In genomic region chr17:65018612-65019290, GRCh38 we compare ENCODE assay signal across 1 cellular context.
TF ChIP-seq lines count a peak whose summit lies in the region.

No MANE protein-coding gene starts in this region.

TF ChIP-seq in IMR-90, 13 proteins besides CTCF, POLR2A, EP300 and RAD21 (continued from another document):
- no peak for TF ChIP-seq RCOR1 (IDR thresholded peaks at IDR 0.05; ENCODE audit: insufficient replicate concordance, low read length)
- no peak for TF ChIP-seq CHD1 (IDR thresholded peaks at IDR 0.05; ENCODE audit: low read depth, low read length)
- TF ChIP-seq NFE2L2 (IDR thresholded peaks at IDR 0.05; ENCODE audit: low read depth, low read length) = no peak
- no peak for TF ChIP-seq MAFK (IDR thresholded peaks at IDR 0.05; ENCODE audit: low read depth, low read length)
- TF ChIP-seq BHLHE40 (IDR thresholded peaks at IDR 0.05; ENCODE audit: low read depth, low read length) = no peak
- TF ChIP-seq MAZ (IDR thresholded peaks at IDR 0.05; ENCODE audit: borderline replicate concordance, low read depth, low read length) = no peak
